In the genomic region with DNA sequence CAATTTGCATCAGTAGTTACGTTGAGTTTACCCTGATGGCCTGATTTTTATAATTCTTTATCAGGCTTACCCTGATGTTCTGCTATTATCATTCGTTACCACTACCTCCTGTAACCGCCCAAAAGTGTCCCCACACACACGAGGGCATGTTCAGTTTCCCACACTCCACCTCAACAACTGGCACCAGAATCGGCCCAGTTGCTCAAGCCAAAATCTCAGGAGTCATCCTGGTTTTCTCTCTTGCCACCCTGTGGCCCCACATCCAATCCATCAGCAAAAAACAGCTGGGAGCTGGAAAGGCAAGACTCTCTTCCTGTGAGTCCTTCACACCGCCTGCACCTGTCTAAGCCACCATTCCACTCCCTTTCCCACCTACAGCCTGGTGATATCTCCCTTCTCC, we compare ENCODE assay signal across 8 cellular contexts.
DNase-seq lines count a peak whose midpoint lies in the region; ATAC-seq, FAIRE-seq and TF ChIP-seq lines count a peak whose summit lies in the region.

No MANE protein-coding gene starts in this region.

- H3K4me3 ChIP-seq in GM06990 (replicated peaks; ENCODE audit: low read depth, low read length) (peak overlapping the region; percentile 72), RWPE2 (ENCODE audit: severe bottlenecking) (peak overlapping the region; percentile 54), fibroblast of lung (replicated peaks in 1 of 4; ENCODE audit: control extremely low read depth in 1 of 4, insufficient read depth in 1 of 4, low read depth in 3 of 4, low read length in 4 of 4) (peak overlapping the region in 2 of 4 experiments; percentile 72 to 86)

- H3K36me3 ChIP-seq in GM06990 (ENCODE audit: control insufficient read depth, insufficient read depth, low read length) (no peaks in the 10 kb centered on the region), RWPE2 (ENCODE audit: low read depth) (no peaks in the 10 kb centered on the region), fibroblast of lung (ENCODE audit: control insufficient read depth, insufficient read depth, low read length) (no peaks in the 10 kb centered on the region)

- peak overlapping the region; percentile 96 for H3K27ac Mint-ChIP-seq in progenitor cell of endocrine pancreas

- TF ChIP-seq CTCF in GM06990 (IDR thresholded peaks at IDR 0.05; ENCODE audit: insufficient read depth, low read length, poor library complexity, severe bottlenecking) (no peak), RWPE2 (IDR thresholded peaks at IDR 0.05; ENCODE audit: poor library complexity, severe bottlenecking) (no peak), fibroblast of lung (conservative IDR thresholded peaks at IDR 0.05 in 1 of 2, IDR thresholded peaks at IDR 0.05 in 1 of 2; ENCODE audit: low read depth in 1 of 2, low read length in 2 of 2) (no peak), progenitor cell of endocrine pancreas (IDR thresholded peaks at IDR 0.05; ENCODE audit: unreplicated experiment) (no peak)

- FAIRE-seq in GM19239 (lab: Jason Lieb, UNC), result no peak

- no peaks in the 10 kb centered on the region for H3K9me3 Mint-ChIP-seq in progenitor cell of endocrine pancreas (ENCODE audit: low read depth)

- peak overlapping the region; percentile 98 for H3K4me3 Mint-ChIP-seq in progenitor cell of endocrine pancreas (ENCODE audit: low read depth)

- H3K9me3 ChIP-seq in RWPE2 (ENCODE audit: severe bottlenecking) (no peaks in the 10 kb centered on the region), fibroblast of lung (ENCODE audit: control insufficient read depth, insufficient read depth, low read depth, low read length) (no peaks in the 10 kb centered on the region)

- H3K4me1 Mint-ChIP-seq in progenitor cell of endocrine pancreas (ENCODE audit: low read depth), result peaks cover 8% of the 10 kb centered on the region

- ATAC-seq in RWPE2 (ENCODE audit: low read depth), result no peak
- ATAC-seq in GM21619 (IDR thresholded peaks at IDR 0.05; ENCODE audit: unreplicated experiment), result no peak

- no peaks in the 10 kb centered on the region for H3K79me2 ChIP-seq in fibroblast of lung (ENCODE audit: control insufficient read depth, insufficient read depth, low read length)

- H4K20me1 ChIP-seq in fibroblast of lung (ENCODE audit: control insufficient read depth, extremely low read depth, insufficient read depth, low read length), result no peaks in the 10 kb centered on the region

- H3K36me3 Mint-ChIP-seq in progenitor cell of endocrine pancreas (ENCODE audit: insufficient read depth), result no peaks in the 10 kb centered on the region

- H2AFZ ChIP-seq in fibroblast of lung (ENCODE audit: low read length), result no peak overlapping the region

- peak overlapping the region; percentile 84 for H3K4me2 ChIP-seq in fibroblast of lung (ENCODE audit: extremely low read depth, insufficient read depth, low read length)

- DNase-seq in GM06990 (ENCODE audit: extremely low read depth, insufficient read length), result no peak
- no peak for DNase-seq in RWPE2 (ENCODE audit: low spot score)
- DNase-seq in fibroblast of lung (ENCODE audit: low read depth in 2 of 2), result no peak
- no peak for DNase-seq in progenitor cell of endocrine pancreas (ENCODE audit: low spot score, unreplicated experiment)
- DNase-seq in DMS153 treated with DMSO at 0.1 percent for 48 hours (lab: John Stamatoyannopoulos, UW; ENCODE audit: unreplicated experiment), result no peak
- no peak for DNase-seq in GM19239 (ENCODE audit: insufficient read length, low spot score)
- no peak for DNase-seq in stimulated activated CD4-positive, alpha-beta T cell treated with anti-CD3 and anti-CD28 coated beads, Interleukin-15, amount 100 ng/mL, for 24 hours

- peaks cover 6% of the 10 kb centered on the region for H3K27me3 Mint-ChIP-seq in progenitor cell of endocrine pancreas

- H3K4me1 ChIP-seq in RWPE2 (ENCODE audit: insufficient read depth, poor library complexity, severe bottlenecking), result peaks cover 3% of the 10 kb centered on the region
- no peaks in the 10 kb centered on the region for H3K4me1 ChIP-seq in fibroblast of lung (ENCODE audit: control insufficient read depth, extremely low read depth, insufficient read depth, low read length)

- no peak overlapping the region for H3K9ac ChIP-seq in fibroblast of lung (ENCODE audit: insufficient read depth, low read length)

- H3K27ac ChIP-seq in RWPE2 (ENCODE audit: poor library complexity, severe bottlenecking) (no peak overlapping the region), fibroblast of lung (ENCODE audit: insufficient read depth, low read length) (no peak overlapping the region)

- H3K27me3 ChIP-seq in GM06990 (replicated peaks; ENCODE audit: control insufficient read depth, insufficient read depth, low read length) (no peaks in the 10 kb centered on the region), RWPE2 (ENCODE audit: insufficient read depth, poor library complexity, severe bottlenecking) (no peaks in the 10 kb centered on the region), fibroblast of lung (ENCODE audit: control insufficient read depth, insufficient read depth, low read length) (no peaks in the 10 kb centered on the region)
